Comparison of ENCODE assay signal across 18 cellular contexts in genomic region chr2:212064318-212064717, GRCh38.
DNase-seq lines count a peak whose midpoint lies in the region; ATAC-seq and TF ChIP-seq lines count a peak whose summit lies in the region.
"Had no signal": no experiment of that assay in that cellular context is flagged by ENCODE, and none has a peak within 500 bp of the region (broad histone marks: within the 10 kb centered on the region; RNA-seq: fewer than 3 reads in every experiment).

No MANE protein-coding gene starts in this region.

- no peaks in the 10 kb centered on the region for H3K79me2 ChIP-seq in neural progenitor cell (ENCODE audit: low read depth)

- peaks cover 2% of the 10 kb centered on the region for H3K4me1 ChIP-seq in neural progenitor cell
- H3K4me1 ChIP-seq: A549, BLaER1 had no signal

- H4K20me1 ChIP-seq in neural progenitor cell (ENCODE audit: low read depth), result no peaks in the 10 kb centered on the region
- H4K20me1 ChIP-seq: BLaER1 had no signal

- H3K4me2 ChIP-seq in neural progenitor cell, result no peak overlapping the region
- H3K4me2 ChIP-seq: A549, BLaER1 had no signal

- H3K4me3 Mint-ChIP-seq in neural progenitor cell (no peak overlapping the region), endothelial cell (ENCODE audit: unreplicated experiment) (no peak overlapping the region)
- H3K4me3 Mint-ChIP-seq: CD14-positive monocyte; CD4-positive, alpha-beta memory T cell had no signal

- H3K27ac ChIP-seq in neural progenitor cell, result no peak overlapping the region
- H3K27ac ChIP-seq: 22Rv1, A549, BLaER1, GM23248 had no signal

- no peaks in the 10 kb centered on the region for H3K27me3 Mint-ChIP-seq in neural progenitor cell (ENCODE audit: insufficient read depth, low read depth)
- H3K27me3 Mint-ChIP-seq in endothelial cell (ENCODE audit: unreplicated experiment), result no peaks in the 10 kb centered on the region
- H3K27me3 Mint-ChIP-seq: CD4-positive, alpha-beta memory T cell had no signal

- peaks cover 4% of the 10 kb centered on the region for H3K36me3 Mint-ChIP-seq in neural progenitor cell
- no peaks in the 10 kb centered on the region for H3K36me3 Mint-ChIP-seq in endothelial cell (ENCODE audit: low read depth, unreplicated experiment)
- H3K36me3 Mint-ChIP-seq: CD14-positive monocyte; CD4-positive, alpha-beta memory T cell had no signal

- H3K27me3 ChIP-seq in neural progenitor cell, result no peaks in the 10 kb centered on the region
- H3K27me3 ChIP-seq: BLaER1 had no signal

- no peaks in the 10 kb centered on the region for H3F3A ChIP-seq in neural progenitor cell (ENCODE audit: low read depth)

- H2AFZ ChIP-seq in neural progenitor cell (replicated peaks), result no peak overlapping the region
- H2AFZ ChIP-seq: GM23248 had no signal

- no peak for ATAC-seq in HG03342 (IDR thresholded peaks at IDR 0.05; ENCODE audit: unreplicated experiment)
- ATAC-seq: A549, GM12878 had no signal

- TF ChIP-seq CTCF in choroid plexus epithelial cell (conservative IDR thresholded peaks at IDR 0.05; ENCODE audit: low read depth, low read length), result peak; percentile 7
- peak; percentile 19 for TF ChIP-seq CTCF in neural progenitor cell (IDR thresholded peaks at IDR 0.05)
- no peak for TF ChIP-seq CTCF in endothelial cell (IDR thresholded peaks at IDR 0.05; ENCODE audit: unreplicated experiment)

- no peak overlapping the region for H3K9ac ChIP-seq in neural progenitor cell
- H3K9ac ChIP-seq: BLaER1, GM23248 had no signal

- no peak overlapping the region for H3K4me3 ChIP-seq in choroid plexus epithelial cell (ENCODE audit: low read depth, low read length)
- H3K4me3 ChIP-seq in neural progenitor cell, result no peak overlapping the region
- H3K4me3 ChIP-seq: A549, BLaER1, GM12878, GM23248 had no signal

- no peaks in the 10 kb centered on the region for H3K9me3 ChIP-seq in neural progenitor cell (ENCODE audit: low read depth)
- H3K9me3 ChIP-seq: A549, BLaER1 had no signal

- H3K9me3 Mint-ChIP-seq in neural progenitor cell (peaks cover 11% of the 10 kb centered on the region), endothelial cell (ENCODE audit: unreplicated experiment) (no peaks in the 10 kb centered on the region)

- peaks cover 12% of the 10 kb centered on the region for H3K4me1 Mint-ChIP-seq in neural progenitor cell
- H3K4me1 Mint-ChIP-seq in endothelial cell (ENCODE audit: unreplicated experiment), result no peaks in the 10 kb centered on the region
- H3K4me1 Mint-ChIP-seq: CD14-positive monocyte; CD4-positive, alpha-beta memory T cell had no signal

- H3K36me3 ChIP-seq in neural progenitor cell, result no peaks in the 10 kb centered on the region
- H3K36me3 ChIP-seq: BLaER1 had no signal

- H3K27ac Mint-ChIP-seq in neural progenitor cell, result no peak overlapping the region
- no peak overlapping the region for H3K27ac Mint-ChIP-seq in endothelial cell (ENCODE audit: unreplicated experiment)
- H3K27ac Mint-ChIP-seq: CD14-positive monocyte; CD4-positive, alpha-beta memory T cell had no signal

- DNase-seq in NCI-H82 (lab: John Stamatoyannopoulos, UW), result peak; percentile 7
- no peak for DNase-seq in NCI-H82 treated with DMSO at 0.1 percent for 48 hours (lab: John Stamatoyannopoulos, UW; ENCODE audit: unreplicated experiment)
- peak; percentile 54 for DNase-seq in NCI-H69 (lab: John Stamatoyannopoulos, UW)
- no peak for DNase-seq in choroid plexus epithelial cell (ENCODE audit: low read depth)
- no peak for DNase-seq in neural progenitor cell (ENCODE audit: low spot score)
- no peak for DNase-seq in NCI-H226
- no peak for DNase-seq in endothelial cell (ENCODE audit: low spot score)
- DNase-seq: CD4-positive, alpha-beta memory T cell; DMS153; DMS79 treated with DMSO at 0.1 percent for 48 hours; GF-D8; GM23248 had no signal

Comparison
In these comparisons a context has a peak if more than half of its experiments do, and no peak if none do; other contexts are left out.
1. DNase-seq: peak in NCI-H82 (single experiment) and NCI-H69 (single experiment); none in NCI-H82 treated with DMSO at 0.1 percent for 48 hours (single experiment), choroid plexus epithelial cell (single experiment), neural progenitor cell (single experiment), NCI-H226 (single experiment) and endothelial cell (single experiment).